ENCODE assay signal across 24 cellular contexts in genomic region chr7:55382251-55382650, GRCh38.
"Had no signal": no experiment of that assay in that cellular context is flagged by ENCODE, and none has a peak within 500 bp of the region (broad histone marks: within the 10 kb centered on the region; RNA-seq: fewer than 3 reads in every experiment).

No MANE protein-coding gene starts in this region.

- H3K27me3 Mint-ChIP-seq: central memory CD8-positive, alpha-beta T cell; naive thymus-derived CD4-positive, alpha-beta T cell; stimulated activated memory B cell treated with anti-CD40 and anti-IgM and Interleukin-4, amounts not matched to agents 10 μg/mL and 1 μg/mL and 100 μg/mL, for 72 hours had no signal

- H3K9ac ChIP-seq: parathyroid adenoma had no signal

- H3K4me1 ChIP-seq: esophagus squamous epithelium, foreskin keratinocyte, parathyroid adenoma, psoas muscle, right lobe of liver, spleen, stomach, suprapubic skin, tibial nerve, upper lobe of right lung had no signal

- H3K27ac ChIP-seq: esophagus squamous epithelium, foreskin keratinocyte, hepatocyte, parathyroid adenoma, psoas muscle, right lobe of liver, spleen, stomach, suprapubic skin, tibial nerve, upper lobe of right lung had no signal

- H3K4me3 Mint-ChIP-seq: central memory CD8-positive, alpha-beta T cell; naive thymus-derived CD4-positive, alpha-beta T cell; nephron progenitor cell; stimulated activated memory B cell treated with anti-CD40 and anti-IgM and Interleukin-4, amounts not matched to agents 10 μg/mL and 1 μg/mL and 100 μg/mL, for 72 hours had no signal

- DNase-seq: esophagus squamous epithelium; foreskin keratinocyte; kidney; left colon; left ventricle myocardium superior; mesendoderm; naive thymus-derived CD4-positive, alpha-beta T cell; nephron progenitor cell; psoas muscle; retina; right lobe of liver; spleen; stimulated activated CD4-positive, alpha-beta T cell treated with anti-CD3 and anti-CD28 coated beads, Interleukin-15, amount 100 ng/mL, for 24 hours; stimulated activated CD4-positive, alpha-beta T cell treated with anti-CD3 and anti-CD28 coated beads, Interleukin-1b, Interleukin-23, amount 100 ng/mL, for 48 hours; stimulated activated CD4-positive, alpha-beta T cell treated with anti-CD3 and anti-CD28 coated beads, Interleukin-4, amount 100 ng/mL, for 24 hours; stomach; upper lobe of right lung had no signal

- H3K4me1 Mint-ChIP-seq: stimulated activated memory B cell treated with anti-CD40 and anti-IgM and Interleukin-4, amounts not matched to agents 10 μg/mL and 1 μg/mL and 100 μg/mL, for 72 hours had no signal

- H3K4me3 ChIP-seq: esophagus squamous epithelium, hepatocyte, lung, psoas muscle, right lobe of liver, spleen, stomach, suprapubic skin, tibial nerve, upper lobe of right lung had no signal

- H3K27ac Mint-ChIP-seq: naive thymus-derived CD4-positive, alpha-beta T cell; nephron progenitor cell; stimulated activated memory B cell treated with anti-CD40 and anti-IgM and Interleukin-4, amounts not matched to agents 10 μg/mL and 1 μg/mL and 100 μg/mL, for 72 hours had no signal

- H3K9me3 ChIP-seq: psoas muscle, right lobe of liver, upper lobe of right lung had no signal

- ATAC-seq: foreskin keratinocyte; left colon; left ventricle myocardium superior; naive thymus-derived CD4-positive, alpha-beta T cell; psoas muscle; right lobe of liver; stimulated activated memory B cell treated with anti-CD40 and anti-IgM and Interleukin-4, amounts not matched to agents 10 μg/mL and 1 μg/mL and 100 μg/mL, for 72 hours; upper lobe of right lung had no signal

- H2AFZ ChIP-seq: hepatocyte, parathyroid adenoma had no signal

- H3K27me3 ChIP-seq: esophagus squamous epithelium, foreskin keratinocyte, hepatocyte, right lobe of liver, spleen, stomach, suprapubic skin, tibial nerve, upper lobe of right lung had no signal

- H3K4me2 ChIP-seq: hepatocyte had no signal

- H3K36me3 ChIP-seq: esophagus squamous epithelium, right lobe of liver, spleen, stomach, suprapubic skin, tibial nerve, upper lobe of right lung had no signal
